Comparison of ENCODE assay signal across 1 cellular context in genomic region chr22:21643533-21644357, GRCh38.
TF ChIP-seq lines count a peak whose summit lies in the region.

No MANE protein-coding gene starts in this region.

TF ChIP-seq in H1, 55 proteins besides CTCF, POLR2A, EP300 and RAD21:
- TF ChIP-seq NRF1 (IDR thresholded peaks at IDR 0.05; ENCODE audit: low read depth, low read length) (no peak), CHD1 (IDR thresholded peaks at IDR 0.05; ENCODE audit: low read depth, low read length) (no peak), RNF2 (IDR thresholded peaks at IDR 0.05; ENCODE audit: borderline replicate concordance, low read depth, low read length, missing control alignments, poor library complexity, severe bottlenecking) (no peak), SP4 (IDR thresholded peaks at IDR 0.05; ENCODE audit: low read length) (no peak), KDM4A (IDR thresholded peaks at IDR 0.05; ENCODE audit: low read depth, low read length, severe bottlenecking) (no peak), FOSL1 (IDR thresholded peaks at IDR 0.05; ENCODE audit: insufficient read depth, low read depth, low read length) (no peak), YY1 (IDR thresholded peaks at IDR 0.05; ENCODE audit: low read depth, low read length) (no peak), ZNF274 (IDR thresholded peaks at IDR 0.05; ENCODE audit: borderline replicate concordance, extremely low read depth, low read length) (no peak), BACH1 (IDR thresholded peaks at IDR 0.05; ENCODE audit: low read length) (no peak), PHF8 (conservative IDR thresholded peaks at IDR 0.05; ENCODE audit: low read depth, low read length) (no peak), JUN (IDR thresholded peaks at IDR 0.05; ENCODE audit: low read depth, low read length) (no peak), CREB1 (IDR thresholded peaks at IDR 0.05) (no peak)
